In genomic region chr3:30646961-30647752, GRCh38 we compare ENCODE assay signal across 19 cellular contexts. TPM values are rescaled to one million over a fixed set of nuclear protein-coding genes. Genes with fewer than 3 reads are reported as not detected.
DNase-seq lines count a peak whose midpoint lies in the region; ATAC-seq and TF ChIP-seq lines count a peak whose summit lies in the region.
"Had no signal": no experiment of that assay in that cellular context is flagged by ENCODE, and none has a peak within 500 bp of the region (broad histone marks: within the 10 kb centered on the region; RNA-seq: fewer than 3 reads in every experiment).

No MANE protein-coding gene starts in this region.

- H3K4me2 ChIP-seq in SK-N-SH = no peak overlapping the region
- H3K4me2 ChIP-seq in MM.1S (ENCODE audit: low read depth, low read length) = peak overlapping the region; percentile 35
- H3K4me2 ChIP-seq: PC-9 had no signal

- no peak for TF ChIP-seq RAD21 in SK-N-SH (IDR thresholded peaks at IDR 0.05; ENCODE audit: low read length)

- 91% methylated on average over 5 of the region's 5 CpGs for WGBS in SK-N-SH (ENCODE audit: low lambda C conversion rate)

- H3K4me3 ChIP-seq in SK-N-SH (ENCODE audit: low read depth in 2 of 2, low read length in 1 of 2) (no peak overlapping the region), MM.1S (ENCODE audit: low read length) (no peak overlapping the region), neutrophil (ENCODE audit: low read depth in 1 of 2, low read length in 1 of 2) (peak overlapping the region; percentile 40 to 53)
- H3K4me3 ChIP-seq: cardiac muscle cell, PC-9 had no signal

- CTCF ChIA-PET in SK-N-SH (lab: Yijun Ruan, JAX) = interaction anchor here (1.0 to 1.2 kb wide), 2 partner anchors 18 to 46 kb away, joined by 3 read pairs; no protein-coding TSS in a partner anchor

- TF ChIP-seq CTCF in SK-N-SH (IDR thresholded peaks at IDR 0.05) = no peak
- TF ChIP-seq CTCF in MM.1S (IDR thresholded peaks at IDR 0.05; ENCODE audit: low read length) = no peak
- TF ChIP-seq CTCF in neutrophil (IDR thresholded peaks at IDR 0.05) = no peak

- TF ChIP-seq EP300 in SK-N-SH (IDR thresholded peaks at IDR 0.05; ENCODE audit: borderline replicate concordance in 1 of 2, low read depth in 1 of 2, low read length in 1 of 2) = no peak

- H3K36me3 ChIP-seq in SK-N-SH (replicated peaks in 1 of 2; ENCODE audit: control insufficient read depth in 1 of 2, insufficient read depth in 2 of 2, low read length in 1 of 2) (peaks cover 30 to 76% of the 10 kb centered on the region in 2 experiments), MM.1S (replicated peaks; ENCODE audit: insufficient read depth, low read length) (no peaks in the 10 kb centered on the region), neutrophil (peaks cover 68% of the 10 kb centered on the region)

- POLR2A ChIA-PET in SK-N-SH (lab: Yijun Ruan, JAX) = no interaction called here

- H3K9me3 ChIP-seq in SK-N-SH (no peaks in the 10 kb centered on the region), MM.1S (replicated peaks; ENCODE audit: insufficient read depth, low read length) (no peaks in the 10 kb centered on the region), neutrophil (no peaks in the 10 kb centered on the region)
- H3K9me3 ChIP-seq: Caco-2 had no signal

- no peak for DNase-seq in SK-N-SH
- no peak for DNase-seq in MM.1S
- DNase-seq in caudate nucleus (lab: John Stamatoyannopoulos, UW) = no peak
- DNase-seq in NCI-H2107 treated with DMSO at 0.1 percent for 48 hours (lab: John Stamatoyannopoulos, UW; ENCODE audit: unreplicated experiment) = no peak
- DNase-seq in sciatic nerve (ENCODE audit: low spot score) = no peak
- DNase-seq in COR-L47 (lab: John Stamatoyannopoulos, UW) = no peak
- DNase-seq: activated CD4-positive, alpha-beta T cell treated with anti-CD3 and anti-CD28 coated beads for 1 hour; activated gamma-delta T cell; Caco-2; NCI-H1105 treated with DMSO at 0.1 percent for 48 hours; NCI-H446 treated with DMSO at 0.1 percent for 48 hours; PC-9; stimulated activated CD4-positive, alpha-beta T cell treated with anti-CD3 and anti-CD28 coated beads, Interleukin-4, amount 100 ng/mL, for 1 hour; stimulated activated naive CD4-positive, alpha-beta T cell; SW 1271 had no signal

- intact Hi-C loops in sciatic nerve (cut with DNase I) = no loop called here

- ATAC-seq in SK-N-SH treated with all-trans-retinoic acid at 6 μM for 48 hours (no peak), sciatic nerve (no peak)

- H2AFZ ChIP-seq in SK-N-SH (ENCODE audit: low read depth) (no peak overlapping the region), MM.1S (ENCODE audit: low read length) (no peak overlapping the region)
- H2AFZ ChIP-seq: PC-9 had no signal

- H4K20me1 ChIP-seq in SK-N-SH (ENCODE audit: insufficient read depth) (no peaks in the 10 kb centered on the region), MM.1S (ENCODE audit: insufficient read depth, low read length) (no peaks in the 10 kb centered on the region)

- H3K79me2 ChIP-seq in SK-N-SH (ENCODE audit: insufficient read depth) (peaks cover 60% of the 10 kb centered on the region), MM.1S (ENCODE audit: low read length) (peaks cover 28% of the 10 kb centered on the region; the same call in 1 of the 2 replicates)

- H3K4me1 ChIP-seq in SK-N-SH (ENCODE audit: control insufficient read depth in 1 of 2, insufficient read depth in 2 of 2, low read depth in 1 of 2, low read length in 1 of 2) (peaks cover 0 to 27% of the 10 kb centered on the region in 2 experiments; a peak in 2 of 4 replicates), MM.1S (ENCODE audit: low read length) (peaks cover 78% of the 10 kb centered on the region), neutrophil (ENCODE audit: control insufficient read depth in 1 of 2, insufficient read depth in 1 of 2, low read depth in 1 of 2, low read length in 1 of 2) (peaks cover 98% of the 10 kb centered on the region in 2 experiments)

- H3F3A ChIP-seq in SK-N-SH (replicated peaks; ENCODE audit: insufficient read depth) = peaks cover 14% of the 10 kb centered on the region
- peaks cover 33% of the 10 kb centered on the region for H3F3A ChIP-seq in MM.1S (ENCODE audit: insufficient read depth, low read length)

- H3K27me3 ChIP-seq in SK-N-SH (ENCODE audit: insufficient read depth) (no peaks in the 10 kb centered on the region), MM.1S (replicated peaks; ENCODE audit: insufficient read depth, low read length) (no peaks in the 10 kb centered on the region), neutrophil (no peaks in the 10 kb centered on the region)
- H3K27me3 ChIP-seq: cardiac muscle cell had no signal

- H3K27ac ChIP-seq in SK-N-SH (ENCODE audit: low read depth in 2 of 2, low read length in 1 of 2) (no peak overlapping the region), MM.1S (ENCODE audit: low read length) (peak overlapping the region; percentile 27; the same call in 1 of the 2 replicates), caudate nucleus (ENCODE audit: low read depth, low read length) (peak overlapping the region; percentile 31), neutrophil (peak overlapping the region; percentile 94)
- H3K27ac ChIP-seq: 22Rv1, cardiac muscle cell, PC-9 had no signal

- H3K9me2 ChIP-seq in SK-N-SH = no peaks in the 10 kb centered on the region
- H3K9me2 ChIP-seq in MM.1S (replicated peaks; ENCODE audit: insufficient read depth, low read length) = no peaks in the 10 kb centered on the region

- H3K9ac ChIP-seq in SK-N-SH (no peak overlapping the region), MM.1S (ENCODE audit: low read length) (no peak overlapping the region)

TF ChIP-seq in SK-N-SH treated with all-trans-retinoic acid at 6 μM for 48 hours, 23 proteins besides CTCF, POLR2A, EP300 and RAD21:
- TF ChIP-seq ZNF8 (CRISPR knock-in tag; IDR thresholded peaks at IDR 0.05) (0 out of 2 replicates have a peak, but pooled peaks have one; percentile 35), SNAI2 (CRISPR knock-in tag; IDR thresholded peaks at IDR 0.05) (no peak)
TF ChIP-seq in SK-N-SH treated with all-trans-retinoic acid at 6 μM for 48 hours: peak in this region for 1.

TF ChIP-seq in SK-N-SH, 30 proteins besides CTCF, POLR2A, EP300 and RAD21 (continues in another document):
- TF ChIP-seq RXRA (IDR thresholded peaks at IDR 0.05; ENCODE audit: borderline replicate concordance, low read depth) (no peak), CHD2 (IDR thresholded peaks at IDR 0.05; ENCODE audit: low read length, partially characterized antibody) (no peak), YY1 (IDR thresholded peaks at IDR 0.05; ENCODE audit: low read depth) (no peak), TEAD4 (IDR thresholded peaks at IDR 0.05; ENCODE audit: borderline replicate concordance, insufficient read depth) (no peak), MAX (IDR thresholded peaks at IDR 0.05; ENCODE audit: low read depth) (no peak)
- TF ChIP-seq, protein P1, sequence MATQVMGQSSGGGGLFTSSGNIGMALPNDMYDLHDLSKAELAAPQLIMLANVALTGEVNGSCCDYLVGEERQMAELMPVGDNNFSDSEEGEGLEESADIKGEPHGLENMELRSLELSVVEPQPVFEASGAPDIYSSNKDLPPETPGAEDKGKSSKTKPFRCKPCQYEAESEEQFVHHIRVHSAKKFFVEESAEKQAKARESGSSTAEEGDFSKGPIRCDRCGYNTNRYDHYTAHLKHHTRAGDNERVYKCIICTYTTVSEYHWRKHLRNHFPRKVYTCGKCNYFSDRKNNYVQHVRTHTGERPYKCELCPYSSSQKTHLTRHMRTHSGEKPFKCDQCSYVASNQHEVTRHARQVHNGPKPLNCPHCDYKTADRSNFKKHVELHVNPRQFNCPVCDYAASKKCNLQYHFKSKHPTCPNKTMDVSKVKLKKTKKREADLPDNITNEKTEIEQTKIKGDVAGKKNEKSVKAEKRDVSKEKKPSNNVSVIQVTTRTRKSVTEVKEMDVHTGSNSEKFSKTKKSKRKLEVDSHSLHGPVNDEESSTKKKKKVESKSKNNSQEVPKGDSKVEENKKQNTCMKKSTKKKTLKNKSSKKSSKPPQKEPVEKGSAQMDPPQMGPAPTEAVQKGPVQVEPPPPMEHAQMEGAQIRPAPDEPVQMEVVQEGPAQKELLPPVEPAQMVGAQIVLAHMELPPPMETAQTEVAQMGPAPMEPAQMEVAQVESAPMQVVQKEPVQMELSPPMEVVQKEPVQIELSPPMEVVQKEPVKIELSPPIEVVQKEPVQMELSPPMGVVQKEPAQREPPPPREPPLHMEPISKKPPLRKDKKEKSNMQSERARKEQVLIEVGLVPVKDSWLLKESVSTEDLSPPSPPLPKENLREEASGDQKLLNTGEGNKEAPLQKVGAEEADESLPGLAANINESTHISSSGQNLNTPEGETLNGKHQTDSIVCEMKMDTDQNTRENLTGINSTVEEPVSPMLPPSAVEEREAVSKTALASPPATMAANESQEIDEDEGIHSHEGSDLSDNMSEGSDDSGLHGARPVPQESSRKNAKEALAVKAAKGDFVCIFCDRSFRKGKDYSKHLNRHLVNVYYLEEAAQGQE (IDR thresholded peaks at IDR 0.05; ENCODE audit: low read depth, low read length) = no peak
- TF ChIP-seq, protein P2, sequence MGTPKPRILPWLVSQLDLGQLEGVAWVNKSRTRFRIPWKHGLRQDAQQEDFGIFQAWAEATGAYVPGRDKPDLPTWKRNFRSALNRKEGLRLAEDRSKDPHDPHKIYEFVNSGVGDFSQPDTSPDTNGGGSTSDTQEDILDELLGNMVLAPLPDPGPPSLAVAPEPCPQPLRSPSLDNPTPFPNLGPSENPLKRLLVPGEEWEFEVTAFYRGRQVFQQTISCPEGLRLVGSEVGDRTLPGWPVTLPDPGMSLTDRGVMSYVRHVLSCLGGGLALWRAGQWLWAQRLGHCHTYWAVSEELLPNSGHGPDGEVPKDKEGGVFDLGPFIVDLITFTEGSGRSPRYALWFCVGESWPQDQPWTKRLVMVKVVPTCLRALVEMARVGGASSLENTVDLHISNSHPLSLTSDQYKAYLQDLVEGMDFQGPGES (IDR thresholded peaks at IDR 0.05; ENCODE audit: low read depth, low read length) = no peak

RNA-seq across cellular contexts. Expression of gene TGFBR2, which starts 40.8 kb away (rescaled TPM):
- 48.3 and 58.9 TPM in 2 replicates for polyA plus RNA-seq in SK-N-SH (2012; rRNA removed)
- 54.7 and 67.3 TPM in 2 replicates for polyA plus RNA-seq in SK-N-SH (2012; cell fraction: cytosol; rRNA removed)
- polyA plus RNA-seq in SK-N-SH (2012; cell fraction: nucleus; rRNA removed) = 24.2 and 33.6 TPM in 2 replicates
- total RNA-seq in sciatic nerve = 221 TPM

Comparison
In these comparisons a context has a peak if more than half of its experiments do, and no peak if none do; other contexts are left out.
1. H3K27ac ChIP-seq: peak in MM.1S (single experiment), caudate nucleus (single experiment) and neutrophil (single experiment); none in SK-N-SH (0 of 2).
2. H3K4me3 ChIP-seq: peak in neutrophil (2 of 2); none in SK-N-SH (0 of 2) and MM.1S (single experiment).